Comparison of ENCODE assay signal across 14 cellular contexts in genomic region chr1:11456970-11457369, GRCh38. TPM values are rescaled to one million over a fixed set of nuclear protein-coding genes. Genes with fewer than 3 reads are reported as not detected.
DNase-seq lines count a peak whose midpoint lies in the region; ATAC-seq, FAIRE-seq and TF ChIP-seq lines count a peak whose summit lies in the region.
"Had no signal": no experiment of that assay in that cellular context is flagged by ENCODE, and none has a peak within 500 bp of the region (broad histone marks: within the 10 kb centered on the region; RNA-seq: fewer than 3 reads in every experiment).

No MANE protein-coding gene starts in this region.

- 65 to 69% methylated on average over 4 of the region's 4 CpGs for WGBS in upper lobe of left lung, 2 donors

- peaks cover 0 to 5% (median 1%) of the 10 kb centered on the region in 4 donors for H3K4me1 ChIP-seq in upper lobe of left lung
- H3K4me1 ChIP-seq: BLaER1 had no signal

- no peak for TF ChIP-seq POLR2A in upper lobe of left lung (IDR thresholded peaks at IDR 0.05)

- FAIRE-seq in bronchial epithelial cell (lab: Jason Lieb, UNC): peak; percentile 36

- H3K27me3 ChIP-seq in bronchial epithelial cell (ENCODE audit: control insufficient read depth, insufficient read depth, low read length): peaks cover 9% of the 10 kb centered on the region
- no peaks in the 10 kb centered on the region for H3K27me3 ChIP-seq in upper lobe of left lung
- H3K27me3 ChIP-seq: BLaER1 had no signal

- ATAC-seq in GM18519 (IDR thresholded peaks at IDR 0.05; ENCODE audit: low FRiP score, unreplicated experiment) (no peak), upper lobe of left lung (ENCODE audit: low FRiP score in 2 of 2) (no peak)

- DNase-seq in NCI-H1436 (lab: John Stamatoyannopoulos, UW): peak; percentile 41
- no peak for DNase-seq in NCI-H1436 treated with DMSO at 0.1 percent for 48 hours (lab: John Stamatoyannopoulos, UW)
- DNase-seq in NCI-H2171 (lab: John Stamatoyannopoulos, UW): peak; percentile 65
- DNase-seq in bronchial epithelial cell (ENCODE audit: low read depth): no peak
- no peak for DNase-seq in OCI-M1 (lab: John Stamatoyannopoulos, UW)
- DNase-seq in upper lobe of left lung: no peak
- DNase-seq: EL, HFFc6, KG1, NCI-H1694, SIG-M5 had no signal

- H3K27ac ChIP-seq in C4-2B (peak overlapping the region; percentile 56), upper lobe of left lung (no peak overlapping the region)
- H3K27ac ChIP-seq: BLaER1 had no signal

- H3K36me3 ChIP-seq in bronchial epithelial cell (ENCODE audit: control insufficient read depth, insufficient read depth, low read length) (no peaks in the 10 kb centered on the region), upper lobe of left lung (no peaks in the 10 kb centered on the region)
- H3K36me3 ChIP-seq: BLaER1 had no signal

- no peak for TF ChIP-seq EP300 in upper lobe of left lung (IDR thresholded peaks at IDR 0.05)

- TF ChIP-seq CTCF in C4-2B (conservative IDR thresholded peaks at IDR 0.05) (no peak), bronchial epithelial cell (IDR thresholded peaks at IDR 0.05; ENCODE audit: insufficient read depth, low read length, severe bottlenecking) (no peak), upper lobe of left lung (IDR thresholded peaks at IDR 0.05) (no peak)

- H3K4me3 ChIP-seq in bronchial epithelial cell (ENCODE audit: low read depth, low read length) (no peak overlapping the region), upper lobe of left lung (no peak overlapping the region)
- H3K4me3 ChIP-seq: BLaER1 had no signal

- no peaks in the 10 kb centered on the region for H3K9me3 ChIP-seq in upper lobe of left lung
- H3K9me3 ChIP-seq: BLaER1 had no signal

RNA-seq across cellular contexts. Expression of gene DISP3, which starts 22.0 kb away (rescaled TPM):
- total RNA-seq in bronchial epithelial cell: not detected in 2 replicates
- total RNA-seq in upper lobe of left lung: under 1 TPM in 3 of 6 donors, not detected in 3; 0.07 to 0.79 (median 0.09) TPM
- total RNA-seq: HFFc6 had no signal

Comparison
In these comparisons a context has a peak if more than half of its experiments do, and no peak if none do; other contexts are left out.
1. DNase-seq: peak in NCI-H1436 (single experiment) and NCI-H2171 (single experiment); none in NCI-H1436 treated with DMSO at 0.1 percent for 48 hours (single experiment), bronchial epithelial cell (single experiment), OCI-M1 (single experiment) and upper lobe of left lung (0 of 2).